ENCODE assay signal across 9 cellular contexts in the genomic region with DNA sequence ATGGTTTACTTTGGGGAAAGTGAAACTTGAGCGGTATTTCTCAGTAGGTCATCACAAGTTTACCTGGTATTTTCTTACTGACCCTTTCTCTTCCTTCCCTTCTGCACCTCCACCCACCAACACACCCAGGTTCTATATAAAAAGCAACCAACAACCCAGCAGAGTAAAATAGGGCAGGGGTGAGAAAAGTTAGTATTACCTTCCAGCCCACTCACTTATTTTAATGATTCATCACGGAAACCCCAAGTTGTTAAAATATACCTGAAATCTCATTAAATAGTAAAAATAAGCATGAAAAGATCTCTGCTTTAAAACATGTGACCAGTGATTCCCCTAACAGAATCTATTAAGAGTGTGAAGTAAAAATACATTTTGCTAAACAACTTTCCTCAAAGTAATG.
DNase-seq lines count a peak whose midpoint lies in the region; ATAC-seq and TF ChIP-seq lines count a peak whose summit lies in the region.
"Had no signal": no experiment of that assay in that cellular context is flagged by ENCODE, and none has a peak within 500 bp of the region (broad histone marks: within the 10 kb centered on the region; RNA-seq: fewer than 3 reads in every experiment).

No MANE protein-coding gene starts in this region.

- ATAC-seq in activated CD4-positive, CD25-positive, alpha-beta regulatory T cell treated with anti-CD3 and anti-CD28 coated beads, Interleukin-2, amount 50 U/mL, for 24 hours = peak; percentile 70 to 73
- ATAC-seq in GM21619 (IDR thresholded peaks at IDR 0.05; ENCODE audit: unreplicated experiment) (peak; percentile 83), HG03378 (IDR thresholded peaks at IDR 0.05; ENCODE audit: unreplicated experiment) (peak; percentile 96), natural killer cell (peak in 2 of 3 donors; percentile 47 to 70)

- peak overlapping the region; percentile 41 for H3K4me3 Mint-ChIP-seq in natural killer cell

- intact Hi-C loops in natural killer cell (cut with micrococcal nuclease) = loop anchor here (10.0 kb wide), 1 partner anchor 111 kb away; no protein-coding TSS in a partner anchor

- no peak for TF ChIP-seq CTCF in natural killer cell (IDR thresholded peaks at IDR 0.05)

- no peak for DNase-seq in activated CD4-positive, CD25-positive, alpha-beta regulatory T cell (lab: John Stamatoyannopoulos, UW)
- no peak for DNase-seq in natural killer cell
- no peak for DNase-seq in islet precursor cell
- no peak for DNase-seq in stimulated activated CD4-positive, alpha-beta T cell treated with anti-CD3 and anti-CD28 coated beads, Interleukin-12 subunit alpha, Interleukin-12 subunit beta, amount 100 ng/mL, for 4 hours
- no peak for DNase-seq in foreskin melanocyte
- DNase-seq: SIG-M5 had no signal

- H3K4me1 Mint-ChIP-seq in natural killer cell = peaks cover 24 to 36% of the 10 kb centered on the region in 2 donors

- H3K9me3 Mint-ChIP-seq in natural killer cell = no peaks in the 10 kb centered on the region

- H3K27me3 Mint-ChIP-seq in natural killer cell (ENCODE audit: low read depth in 2 of 2) = no peaks in the 10 kb centered on the region

- no peaks in the 10 kb centered on the region for H3K36me3 Mint-ChIP-seq in natural killer cell

- peak overlapping the region; percentile 64 to 80 for H3K27ac Mint-ChIP-seq in natural killer cell
